In the genomic region with DNA sequence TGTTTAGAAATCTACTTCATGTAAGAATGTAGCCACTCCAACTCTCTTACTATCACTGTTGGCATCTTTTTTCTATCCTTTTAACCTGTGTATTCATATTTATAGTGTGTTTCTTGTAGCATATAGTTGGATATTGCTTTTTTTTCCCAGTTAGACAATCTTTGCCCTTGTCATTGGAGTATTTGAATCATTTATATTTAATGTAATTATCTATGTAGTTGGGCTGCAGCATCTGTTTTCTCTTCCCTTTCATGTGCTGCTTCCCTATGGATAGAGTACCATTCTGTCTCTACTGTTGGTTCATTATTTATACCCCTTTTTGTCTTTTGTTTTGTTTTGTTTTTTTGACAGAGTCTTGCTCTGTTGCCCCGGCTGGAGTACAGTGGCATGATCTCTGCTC, we compare ENCODE assay signal across 7 cellular contexts.
"Had no signal": no experiment of that assay in that cellular context is flagged by ENCODE, and none has a peak within 500 bp of the region (broad histone marks: within the 10 kb centered on the region; RNA-seq: fewer than 3 reads in every experiment).

No MANE protein-coding gene starts in this region.

- FAIRE-seq: HepG2, HTR-8/SVneo had no signal

- DNase-seq: IMR-90, KBM-7, KG1 had no signal

- H3K4me2 ChIP-seq: KMS-11 had no signal

- ATAC-seq: HepG2 had no signal

- H3K9ac ChIP-seq: KMS-11 had no signal

- H3K27ac ChIP-seq: HL-60, KMS-11 had no signal
